7 cellular contexts compared by ENCODE assay signal in genomic region chr18:70781860-70782453, GRCh38.
DNase-seq lines count a peak whose midpoint lies in the region; TF ChIP-seq lines count a peak whose summit lies in the region.

No MANE protein-coding gene starts in this region.

- no peak overlapping the region for H3K27ac ChIP-seq in HEK293 (ENCODE audit: extremely low read depth, low read depth, low read length)
- no peak overlapping the region for H3K27ac ChIP-seq in MM.1S (ENCODE audit: low read length)
- H3K27ac ChIP-seq in SK-N-SH (ENCODE audit: low read depth in 2 of 2, low read length in 1 of 2), result no peak overlapping the region; a peak in 1 of 4 replicates

- H3K79me2 ChIP-seq in MM.1S (ENCODE audit: low read length) (no peaks in the 10 kb centered on the region), SK-N-SH (ENCODE audit: insufficient read depth) (no peaks in the 10 kb centered on the region)

- H3K4me1 ChIP-seq in HEK293 (ENCODE audit: control insufficient read depth, insufficient read depth, low read length) (no peaks in the 10 kb centered on the region), MM.1S (ENCODE audit: low read length) (peaks cover 5% of the 10 kb centered on the region; the same call in 1 of the 2 replicates), SK-N-SH (ENCODE audit: control insufficient read depth in 1 of 2, insufficient read depth in 2 of 2, low read depth in 1 of 2, low read length in 1 of 2) (no peaks in the 10 kb centered on the region; a peak in 1 of 4 replicates)

- H2AFZ ChIP-seq in MM.1S (ENCODE audit: low read length), result peak overlapping the region; percentile 59
- H2AFZ ChIP-seq in SK-N-SH (ENCODE audit: low read depth), result no peak overlapping the region

- H3K27me3 ChIP-seq in MM.1S (replicated peaks; ENCODE audit: insufficient read depth, low read length) (no peaks in the 10 kb centered on the region), SK-N-SH (ENCODE audit: insufficient read depth) (no peaks in the 10 kb centered on the region)

- H4K20me1 ChIP-seq in MM.1S (ENCODE audit: insufficient read depth, low read length) (no peaks in the 10 kb centered on the region), SK-N-SH (ENCODE audit: insufficient read depth) (no peaks in the 10 kb centered on the region)

- H3K4me2 ChIP-seq in MM.1S (ENCODE audit: low read depth, low read length), result peak overlapping the region; percentile 51; the same call in 1 of the 2 replicates
- no peak overlapping the region for H3K4me2 ChIP-seq in SK-N-SH

- H3F3A ChIP-seq in MM.1S (ENCODE audit: insufficient read depth, low read length) (no peaks in the 10 kb centered on the region), SK-N-SH (replicated peaks; ENCODE audit: insufficient read depth) (no peaks in the 10 kb centered on the region)

- TF ChIP-seq CTCF in GM13977 (IDR thresholded peaks at IDR 0.05; ENCODE audit: extremely low read depth, insufficient read depth, missing control alignments) (peak; percentile 73), HEK293 (tag by site-specific recombination; IDR thresholded peaks at IDR 0.05) (peak; percentile 33; the same call in 1 of the 2 replicates), MM.1S (IDR thresholded peaks at IDR 0.05; ENCODE audit: low read length) (peak; percentile 88), SK-N-SH (IDR thresholded peaks at IDR 0.05) (peak; percentile 82)

- no peak for TF ChIP-seq EP300 in SK-N-SH (IDR thresholded peaks at IDR 0.05; ENCODE audit: borderline replicate concordance in 1 of 2, low read depth in 1 of 2, low read length in 1 of 2)

- no peaks in the 10 kb centered on the region for H3K9me2 ChIP-seq in MM.1S (replicated peaks; ENCODE audit: insufficient read depth, low read length)
- H3K9me2 ChIP-seq in SK-N-SH, result no peaks in the 10 kb centered on the region

- TF ChIP-seq RAD21 in SK-N-SH (IDR thresholded peaks at IDR 0.05; ENCODE audit: low read length), result peak; percentile 86

- H3K36me3 ChIP-seq in HEK293 (ENCODE audit: control insufficient read depth in 2 of 2, insufficient read depth in 1 of 2, low read length in 2 of 2), result no peaks in the 10 kb centered on the region
- H3K36me3 ChIP-seq in MM.1S (replicated peaks; ENCODE audit: insufficient read depth, low read length), result no peaks in the 10 kb centered on the region
- H3K36me3 ChIP-seq in SK-N-SH (replicated peaks in 1 of 2; ENCODE audit: control insufficient read depth in 1 of 2, insufficient read depth in 2 of 2, low read length in 1 of 2), result no peaks in the 10 kb centered on the region

- in situ Hi-C loops in GM13977 (cut with MboI; ENCODE audit: low pct_unique_long_range_greater_than_20kb, low sequenced_read_pairs, unreplicated experiment), result no loop called here

- H3K4me3 ChIP-seq in HEK293 (ENCODE audit: low read depth, low read length) (no peak overlapping the region), MM.1S (ENCODE audit: low read length) (no peak overlapping the region), SK-N-SH (ENCODE audit: low read depth in 2 of 2, low read length in 1 of 2) (no peak overlapping the region)

- 19% methylated on average over 8 of the region's 8 CpGs for WGBS in SK-N-SH (ENCODE audit: low lambda C conversion rate)

- H3K9ac ChIP-seq in MM.1S (ENCODE audit: low read length), result no peak overlapping the region
- no peak overlapping the region for H3K9ac ChIP-seq in SK-N-SH

- H3K9me3 ChIP-seq in HEK293 (ENCODE audit: control insufficient read depth, insufficient read depth, low read depth, low read length) (no peaks in the 10 kb centered on the region), MM.1S (replicated peaks; ENCODE audit: insufficient read depth, low read length) (no peaks in the 10 kb centered on the region), SK-N-SH (no peaks in the 10 kb centered on the region)

- DNase-seq in GM13977 (ENCODE audit: low spot score) (peak; percentile 42), MM.1S (peak; percentile 79), SK-N-SH (peak; percentile 57), hypothalamus (lab: John Stamatoyannopoulos, UW) (peak in 35 of 51 donors; percentile 0 to 72 (median 14))
- peak; percentile 67 for DNase-seq in activated naive CD4-positive, alpha-beta T cell treated with anti-CD3 and anti-CD28 coated beads, Interleukin-2, amount 50 U/mL, for 16 hours
- DNase-seq in stimulated activated CD4-positive, alpha-beta T cell treated with anti-CD3 and anti-CD28 coated beads, Interleukin-2, amount 100 ng/mL, for 48 hours, result peak; percentile 47 to 58

- CTCF ChIA-PET in HEK293 (lab: Yijun Ruan, JAX), result interaction anchor here (0.5 to 2.4 kb wide), 19 partner anchors 8 to 1572 kb away, joined by 3 to 16 read pairs (median 4); no protein-coding TSS in a partner anchor
- CTCF ChIA-PET in SK-N-SH (lab: Yijun Ruan, JAX), result interaction anchor here (0.5 to 2.5 kb wide), 19 partner anchors 8 to 1766 kb away, joined by 3 to 16 read pairs (median 3); partner anchors contain the start of gene CBLN2

- POLR2A ChIA-PET in HEK293 (lab: Yijun Ruan, JAX) (no interaction called here), SK-N-SH (lab: Yijun Ruan, JAX) (no interaction called here)

TF ChIP-seq in HEK293, 187 proteins besides CTCF, POLR2A, EP300 and RAD21:
- TF ChIP-seq ZNF394 (tag by site-specific recombination; IDR thresholded peaks at IDR 0.05; ENCODE audit: borderline replicate concordance) (no peak), ZNF654 (tag by site-specific recombination; IDR thresholded peaks at IDR 0.05; ENCODE audit: low read depth) (peak; percentile 58)

TF ChIP-seq in SK-N-SH, 30 proteins besides CTCF, POLR2A, EP300 and RAD21:
- 0 out of 2 replicates have a peak, but pooled peaks have one; percentile 7 for TF ChIP-seq RCOR1 (IDR thresholded peaks at IDR 0.05; ENCODE audit: low read length)
- TF ChIP-seq SMC3 (IDR thresholded peaks at IDR 0.05; ENCODE audit: low read depth, low read length), result peak; percentile 70
- TF ChIP-seq TEAD4 (IDR thresholded peaks at IDR 0.05; ENCODE audit: borderline replicate concordance, insufficient read depth), result no peak

Comparison
In these comparisons a context has a peak if more than half of its experiments do, and no peak if none do; other contexts are left out.
1. DNase-seq: peak in every context shown above with its lines; median percentile 79 in MM.1S; 67 in activated naive CD4-positive, alpha-beta T cell treated with anti-CD3 and anti-CD28 coated beads, Interleukin-2, amount 50 U/mL, for 16 hours; 57 in SK-N-SH; 52 in stimulated activated CD4-positive, alpha-beta T cell treated with anti-CD3 and anti-CD28 coated beads, Interleukin-2, amount 100 ng/mL, for 48 hours; 42 in GM13977; 14 in hypothalamus.
2. CTCF ChIP-seq: peak in every context shown above with its lines; median percentile 88 in MM.1S; 82 in SK-N-SH; 73 in GM13977; 33 in HEK293.